In the genomic region with DNA sequence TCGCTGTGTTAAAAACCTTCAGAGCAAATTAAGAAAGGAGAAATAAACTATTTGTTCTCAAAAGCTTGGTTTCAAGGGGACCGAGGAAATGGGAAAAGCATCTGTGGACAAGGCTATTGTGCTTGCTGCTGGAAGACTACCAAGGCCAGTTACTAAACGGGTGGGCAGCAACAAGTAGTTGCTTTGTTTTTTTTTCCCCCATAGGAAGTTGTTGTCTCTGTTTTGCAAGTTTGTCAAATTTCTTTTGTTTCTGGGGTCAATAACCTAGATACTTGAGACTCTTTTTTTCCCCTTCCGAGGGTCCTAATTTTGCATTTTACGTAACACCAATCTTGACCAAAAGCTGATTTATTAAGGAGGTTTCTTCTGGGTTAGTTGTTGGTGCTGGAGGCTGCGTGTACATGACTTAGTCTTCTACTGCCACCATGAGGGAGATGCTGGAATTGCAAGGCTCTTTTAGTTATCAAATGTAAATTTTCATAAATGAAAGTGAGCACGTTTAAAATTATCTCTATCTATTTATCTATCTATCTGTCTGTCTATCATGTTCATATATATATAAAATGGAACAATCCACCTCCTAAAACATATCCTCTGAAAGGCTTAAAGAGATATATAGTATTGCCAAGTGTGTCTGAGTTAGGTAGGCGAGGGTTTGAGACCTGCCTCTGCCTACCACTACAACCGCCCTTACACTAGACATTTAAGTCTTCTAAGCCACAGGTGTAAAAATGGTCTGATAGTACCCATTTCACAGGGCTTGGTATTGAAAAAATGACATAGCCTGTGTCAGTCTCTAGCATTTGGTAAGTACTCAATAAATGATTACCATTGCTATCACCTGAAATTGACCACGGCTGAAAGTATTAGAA, we compare ENCODE assay signal across 8 cellular contexts.
DNase-seq lines count a peak whose midpoint lies in the region; ATAC-seq and TF ChIP-seq lines count a peak whose summit lies in the region.

No MANE protein-coding gene starts in this region.

- no peaks in the 10 kb centered on the region for H3K9me3 Mint-ChIP-seq in glutamatergic neuron (ENCODE audit: unreplicated experiment)

- no peak for ATAC-seq in HG03135 (IDR thresholded peaks at IDR 0.05; ENCODE audit: unreplicated experiment)

- DNase-seq in Daoy (ENCODE audit: low read depth) (peak; percentile 61), M059J (ENCODE audit: low read depth) (peak; percentile 68), SHP77 (lab: John Stamatoyannopoulos, UW) (peak; percentile 28 to 53), glutamatergic neuron (peak; percentile 45), putamen (ENCODE audit: low spot score) (peak; percentile 87), amniotic stem cell (lab: John Stamatoyannopoulos, UW) (no peak)
- DNase-seq in activated naive CD4-positive, alpha-beta T cell treated with Interleukin-2 at 50 U/mL for 16 hours, result peak; percentile 65

- peak; percentile 91 for TF ChIP-seq CTCF in glutamatergic neuron (IDR thresholded peaks at IDR 0.05; ENCODE audit: partially characterized antibody, unreplicated experiment)

- H3K27me3 Mint-ChIP-seq in glutamatergic neuron (ENCODE audit: unreplicated experiment), result no peaks in the 10 kb centered on the region

- H3K27ac Mint-ChIP-seq in glutamatergic neuron (ENCODE audit: unreplicated experiment), result no peak overlapping the region

- no peaks in the 10 kb centered on the region for H3K36me3 Mint-ChIP-seq in glutamatergic neuron (ENCODE audit: unreplicated experiment)

- no peak overlapping the region for H3K4me3 Mint-ChIP-seq in glutamatergic neuron (ENCODE audit: unreplicated experiment)

- peaks cover 6% of the 10 kb centered on the region for H3K4me1 Mint-ChIP-seq in glutamatergic neuron (ENCODE audit: low read depth, unreplicated experiment)
